ENCODE assay signal across 8 cellular contexts in the genomic region with DNA sequence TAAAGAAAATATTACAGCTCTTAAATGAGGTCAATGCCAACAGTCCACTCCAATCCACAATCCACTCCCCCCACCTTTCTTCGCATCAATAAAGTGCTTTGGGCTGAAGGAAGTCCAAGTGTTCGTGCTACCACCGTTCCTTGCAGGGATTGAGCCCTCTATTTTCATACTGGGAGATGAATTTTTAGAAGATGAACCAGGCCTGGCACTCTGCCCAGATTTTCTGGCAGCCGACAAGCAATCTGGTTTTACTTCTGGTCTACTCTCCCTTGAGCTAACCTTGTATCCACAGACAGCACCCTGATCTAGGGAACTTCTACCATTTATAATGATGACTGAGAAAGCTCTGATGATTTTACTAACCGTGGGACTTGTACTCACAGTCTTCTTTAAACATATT.
DNase-seq lines count a peak whose midpoint lies in the region; ATAC-seq and TF ChIP-seq lines count a peak whose summit lies in the region.

No MANE protein-coding gene starts in this region.

- intact Hi-C loops in breast epithelium (cut with DNase I; ENCODE audit: low total_unique reads): no loop called here
- intact Hi-C loops in activated T-helper 2 cell treated with anti-CD3 and anti-CD28 coated beads, Interferon-gamma antibody, Interleukin-2, Interleukin-4, amounts not matched to agents 10 μg/mL and 5 μg/mL and 100 μg/mL, durations not matched to agents 14 hours and 24 hours and 36 hours (cut with micrococcal nuclease): no loop called here

- H3K27ac ChIP-seq in breast epithelium: no peak overlapping the region

- H3K4me1 Mint-ChIP-seq in T-helper 2 cell treated with Interferon-gamma antibody and Interleukin-4, amounts not matched to agents 5 μg/mL and 100 μg/mL, for 36 hours (ENCODE audit: low read depth): peaks cover 17% of the 10 kb centered on the region
- H3K4me1 Mint-ChIP-seq in activated T-helper 2 cell treated with anti-CD3 and anti-CD28 coated beads, Interferon-gamma antibody, Interleukin-2, Interleukin-4, amounts not matched to agents 10 μg/mL and 5 μg/mL and 100 μg/mL, durations not matched to agents 14 hours and 24 hours and 36 hours (ENCODE audit: low read depth): peaks cover 17% of the 10 kb centered on the region

- H3K4me3 Mint-ChIP-seq in T-helper 2 cell treated with Interferon-gamma antibody and Interleukin-4, amounts not matched to agents 5 μg/mL and 100 μg/mL, for 36 hours: no peak overlapping the region
- no peak overlapping the region for H3K4me3 Mint-ChIP-seq in activated T-helper 2 cell treated with anti-CD3 and anti-CD28 coated beads, Interferon-gamma antibody, Interleukin-2, Interleukin-4, amounts not matched to agents 10 μg/mL and 5 μg/mL and 100 μg/mL, durations not matched to agents 14 hours and 24 hours and 36 hours (ENCODE audit: low read depth)

- DNase-seq in COR-L47 (lab: John Stamatoyannopoulos, UW) (peak; percentile 85), NCI-H1694 (lab: John Stamatoyannopoulos, UW) (peak; percentile 69), breast epithelium (ENCODE audit: low spot score in 2 of 2) (peak; percentile 21 to 71), medulla oblongata (ENCODE audit: extremely low spot score) (peak; percentile 26)
- no peak for DNase-seq in T-helper 2 cell treated with Interferon-gamma antibody and Interleukin-4, amounts not matched to agents 5 μg/mL and 100 μg/mL, for 36 hours (ENCODE audit: low spot score)
- no peak for DNase-seq in stimulated activated CD4-positive, alpha-beta T cell treated with anti-CD3 and anti-CD28 coated beads, Interleukin-4, amount 100 ng/mL, for 4 hours
- DNase-seq in activated T-helper 2 cell treated with anti-CD3 and anti-CD28 coated beads, Interferon-gamma antibody, Interleukin-2, Interleukin-4, amounts not matched to agents 10 μg/mL and 5 μg/mL and 100 μg/mL, durations not matched to agents 14 hours and 24 hours and 36 hours (ENCODE audit: low spot score): no peak

- no peaks in the 10 kb centered on the region for H3K27me3 Mint-ChIP-seq in T-helper 2 cell treated with Interferon-gamma antibody and Interleukin-4, amounts not matched to agents 5 μg/mL and 100 μg/mL, for 36 hours (ENCODE audit: low read depth)
- no peaks in the 10 kb centered on the region for H3K27me3 Mint-ChIP-seq in activated T-helper 2 cell treated with anti-CD3 and anti-CD28 coated beads, Interferon-gamma antibody, Interleukin-2, Interleukin-4, amounts not matched to agents 10 μg/mL and 5 μg/mL and 100 μg/mL, durations not matched to agents 14 hours and 24 hours and 36 hours (ENCODE audit: low read depth)

- no peaks in the 10 kb centered on the region for H3K27me3 ChIP-seq in breast epithelium

- H3K27ac Mint-ChIP-seq in T-helper 2 cell treated with Interferon-gamma antibody and Interleukin-4, amounts not matched to agents 5 μg/mL and 100 μg/mL, for 36 hours: no peak overlapping the region
- H3K27ac Mint-ChIP-seq in activated T-helper 2 cell treated with anti-CD3 and anti-CD28 coated beads, Interferon-gamma antibody, Interleukin-2, Interleukin-4, amounts not matched to agents 10 μg/mL and 5 μg/mL and 100 μg/mL, durations not matched to agents 14 hours and 24 hours and 36 hours: no peak overlapping the region

- TF ChIP-seq POLR2A in breast epithelium (IDR thresholded peaks at IDR 0.05): no peak

- H3K36me3 Mint-ChIP-seq in T-helper 2 cell treated with Interferon-gamma antibody and Interleukin-4, amounts not matched to agents 5 μg/mL and 100 μg/mL, for 36 hours (ENCODE audit: low read depth): peaks cover 1% of the 10 kb centered on the region
- no peaks in the 10 kb centered on the region for H3K36me3 Mint-ChIP-seq in activated T-helper 2 cell treated with anti-CD3 and anti-CD28 coated beads, Interferon-gamma antibody, Interleukin-2, Interleukin-4, amounts not matched to agents 10 μg/mL and 5 μg/mL and 100 μg/mL, durations not matched to agents 14 hours and 24 hours and 36 hours (ENCODE audit: low read depth)

- no peaks in the 10 kb centered on the region for H3K4me1 ChIP-seq in breast epithelium

- H3K9me3 Mint-ChIP-seq in T-helper 2 cell treated with Interferon-gamma antibody and Interleukin-4, amounts not matched to agents 5 μg/mL and 100 μg/mL, for 36 hours: no peaks in the 10 kb centered on the region
- no peaks in the 10 kb centered on the region for H3K9me3 Mint-ChIP-seq in activated T-helper 2 cell treated with anti-CD3 and anti-CD28 coated beads, Interferon-gamma antibody, Interleukin-2, Interleukin-4, amounts not matched to agents 10 μg/mL and 5 μg/mL and 100 μg/mL, durations not matched to agents 14 hours and 24 hours and 36 hours

- H3K36me3 ChIP-seq in breast epithelium: no peaks in the 10 kb centered on the region

- no peak for TF ChIP-seq CTCF in breast epithelium (IDR thresholded peaks at IDR 0.05)

- no peak for ATAC-seq in GM21528 (IDR thresholded peaks at IDR 0.05; ENCODE audit: low FRiP score, unreplicated experiment)

- no peaks in the 10 kb centered on the region for H3K9me3 ChIP-seq in breast epithelium

- no peak overlapping the region for H3K4me3 ChIP-seq in breast epithelium

Comparison
In these comparisons a context has a peak if more than half of its experiments do, and no peak if none do; other contexts are left out.
1. DNase-seq: peak in COR-L47 (single experiment), NCI-H1694 (single experiment), breast epithelium (2 of 2) and medulla oblongata (single experiment); none in T-helper 2 cell treated with Interferon-gamma antibody and Interleukin-4, amounts not matched to agents 5 μg/mL and 100 μg/mL, for 36 hours (single experiment), stimulated activated CD4-positive, alpha-beta T cell treated with anti-CD3 and anti-CD28 coated beads, Interleukin-4, amount 100 ng/mL, for 4 hours (0 of 2) and activated T-helper 2 cell treated with anti-CD3 and anti-CD28 coated beads, Interferon-gamma antibody, Interleukin-2, Interleukin-4, amounts not matched to agents 10 μg/mL and 5 μg/mL and 100 μg/mL, durations not matched to agents 14 hours and 24 hours and 36 hours (single experiment).